Comparison of ENCODE assay signal across 8 cellular contexts in the genomic region with DNA sequence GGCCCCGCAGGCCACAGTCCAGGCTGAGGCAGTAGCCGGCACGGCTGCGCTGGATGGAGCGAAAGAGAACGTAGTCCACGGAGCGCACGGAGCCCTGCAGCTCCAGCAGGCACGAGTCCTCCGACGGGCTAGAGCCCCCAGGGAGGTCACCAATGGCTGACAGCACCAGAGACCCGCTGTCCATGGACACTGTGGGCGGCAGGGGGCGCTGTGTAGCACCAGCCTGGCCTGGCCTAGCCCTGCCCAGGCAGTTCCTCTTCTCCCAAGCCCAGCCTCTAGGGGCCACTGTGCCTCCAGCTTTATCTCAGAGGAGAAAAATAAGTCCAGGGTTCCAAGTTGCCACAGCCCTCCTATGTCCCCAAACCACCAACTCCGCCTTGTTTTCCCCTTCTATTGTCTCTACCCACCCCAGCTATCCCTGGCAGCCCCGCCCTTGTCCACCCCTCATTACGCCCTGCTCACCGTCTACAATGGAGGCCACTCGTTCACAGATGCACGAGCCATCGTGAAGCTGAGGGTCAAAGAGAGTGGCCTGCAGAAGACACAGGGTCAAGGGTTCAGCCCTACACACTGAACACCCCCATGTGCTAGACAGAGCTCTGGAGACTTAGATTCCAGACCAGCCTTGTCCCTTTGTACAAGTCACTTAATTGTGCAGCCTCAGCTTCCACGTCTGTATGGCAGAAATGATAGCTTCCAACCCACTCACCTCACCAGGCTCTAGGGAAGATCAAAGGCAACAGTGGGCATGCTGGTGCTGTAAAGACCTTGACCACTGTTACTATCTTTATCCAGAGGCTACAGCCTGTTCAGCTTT. TPM values are rescaled to one million over a fixed set of nuclear protein-coding genes. Genes with fewer than 3 reads are reported as not detected.
DNase-seq lines count a peak whose midpoint lies in the region; ATAC-seq and TF ChIP-seq lines count a peak whose summit lies in the region.

No MANE protein-coding gene starts in this region.

- WGBS in lung, 2 donors = 18 to 21% methylated on average over 22 to 23 of the region's 23 CpGs

- intact Hi-C loops in CD4-positive, alpha-beta memory T cell (cut with micrococcal nuclease) = loop anchor here (1.0 to 2.0 kb wide), 4 partner anchors 22 to 478 kb away; a partner anchor contains a TSS
- intact Hi-C loops in activated CD4-positive, alpha-beta memory T cell treated with anti-CD3 and anti-CD28 coated beads for 36 hours (cut with micrococcal nuclease) = loop anchor here (1.0 to 2.0 kb wide), 4 partner anchors 22 to 342 kb away; a partner anchor contains a TSS

- peak overlapping the region; percentile 35 to 81 (median 55) for H3K4me3 Mint-ChIP-seq in CD4-positive, alpha-beta memory T cell
- H3K4me3 Mint-ChIP-seq in activated CD4-positive, alpha-beta memory T cell treated with anti-CD3 and anti-CD28 coated beads for 36 hours = peak overlapping the region; percentile 39

- no peaks in the 10 kb centered on the region for H3K9me3 Mint-ChIP-seq in CD4-positive, alpha-beta memory T cell
- no peaks in the 10 kb centered on the region for H3K9me3 Mint-ChIP-seq in activated CD4-positive, alpha-beta memory T cell treated with anti-CD3 and anti-CD28 coated beads for 36 hours

- peak; percentile 90 to 94 (median 91) for DNase-seq in CD4-positive, alpha-beta memory T cell
- DNase-seq in NCI-H82 treated with DMSO at 0.1 percent for 48 hours (lab: John Stamatoyannopoulos, UW; ENCODE audit: unreplicated experiment) (peak; percentile 91), lung (ENCODE audit: low spot score) (peak; percentile 93)
- peak; percentile 97 for DNase-seq in activated CD4-positive, alpha-beta memory T cell treated with anti-CD3 and anti-CD28 coated beads for 36 hours
- peak; percentile 90 to 97 (median 96) for DNase-seq in stimulated activated CD4-positive, alpha-beta T cell treated with anti-CD3 and anti-CD28 coated beads, TNF-alpha, amount 100 ng/mL, for 48 hours (ENCODE audit: low read depth in 3 of 3)

- ATAC-seq in GM19395 (IDR thresholded peaks at IDR 0.05; ENCODE audit: unreplicated experiment) = peak; percentile 83
- peak; percentile 71 for ATAC-seq in HG03571 (IDR thresholded peaks at IDR 0.05; ENCODE audit: unreplicated experiment)
- ATAC-seq in lung (ENCODE audit: insufficient read depth, low FRiP score) = peak; percentile 92

- H3K27me3 ChIP-seq in CD4-positive, alpha-beta memory T cell (ENCODE audit: insufficient read depth, low read length) = no peaks in the 10 kb centered on the region
- H3K27me3 ChIP-seq in duodenal mucosa (ENCODE audit: control insufficient read depth in 1 of 2, insufficient read depth in 2 of 2, low read length in 2 of 2) (no peaks in the 10 kb centered on the region), lung (ENCODE audit: control insufficient read depth, insufficient read depth) (no peaks in the 10 kb centered on the region)

- H3K27me3 Mint-ChIP-seq in CD4-positive, alpha-beta memory T cell = no peaks in the 10 kb centered on the region
- no peaks in the 10 kb centered on the region for H3K27me3 Mint-ChIP-seq in activated CD4-positive, alpha-beta memory T cell treated with anti-CD3 and anti-CD28 coated beads for 36 hours

- H3K4me1 Mint-ChIP-seq in CD4-positive, alpha-beta memory T cell = peaks cover 12 to 35% (median 20%) of the 10 kb centered on the region in 4 donors
- peaks cover 33% of the 10 kb centered on the region for H3K4me1 Mint-ChIP-seq in activated CD4-positive, alpha-beta memory T cell treated with anti-CD3 and anti-CD28 coated beads for 36 hours (ENCODE audit: low read depth)

- no peaks in the 10 kb centered on the region for H3K36me3 Mint-ChIP-seq in CD4-positive, alpha-beta memory T cell
- H3K36me3 Mint-ChIP-seq in activated CD4-positive, alpha-beta memory T cell treated with anti-CD3 and anti-CD28 coated beads for 36 hours = no peaks in the 10 kb centered on the region

- peak overlapping the region in 1 of 2 donors; percentile 46 for H3K4me3 ChIP-seq in CD4-positive, alpha-beta memory T cell (ENCODE audit: low read length in 2 of 2)
- H3K4me3 ChIP-seq in duodenal mucosa (ENCODE audit: low read depth in 1 of 2, low read length in 2 of 2) (peak overlapping the region; percentile 43 to 61), lung (no peak overlapping the region)

- POLR2A ChIA-PET in CD4-positive, alpha-beta memory T cell (lab: Charles Lee; ENCODE audit: partially characterized antibody) = interaction anchor here (0.5 to 5.7 kb wide), 15 partner anchors 9 to 343 kb away, joined by 3 to 59 read pairs (median 5); a partner anchor contains a TSS
- POLR2A ChIA-PET in activated CD4-positive, alpha-beta memory T cell treated with anti-CD3 and anti-CD28 coated beads for 36 hours (lab: Charles Lee) = interaction anchor here (0.8 to 2.4 kb wide), 12 partner anchors 9 to 359 kb away, joined by 3 to 9 read pairs (median 4); a partner anchor contains a TSS

- peak overlapping the region in 4 of 7 donors; percentile 54 to 92 (median 70) for H3K27ac Mint-ChIP-seq in CD4-positive, alpha-beta memory T cell
- peak overlapping the region; percentile 31 for H3K27ac Mint-ChIP-seq in activated CD4-positive, alpha-beta memory T cell treated with anti-CD3 and anti-CD28 coated beads for 36 hours

- peak overlapping the region; percentile 20 for H3K27ac ChIP-seq in CD4-positive, alpha-beta memory T cell (ENCODE audit: low read depth, low read length)
- H3K27ac ChIP-seq in duodenal mucosa (ENCODE audit: low read depth, low read length) (no peak overlapping the region), lung (ENCODE audit: low read depth in 1 of 2, low read length in 1 of 2) (no peak overlapping the region)

- no peaks in the 10 kb centered on the region for H3K9me3 ChIP-seq in CD4-positive, alpha-beta memory T cell (ENCODE audit: control insufficient read depth in 1 of 2, low read length in 2 of 2)
- H3K9me3 ChIP-seq in duodenal mucosa (ENCODE audit: control insufficient read depth in 1 of 2, low read length in 2 of 2) (no peaks in the 10 kb centered on the region), lung (ENCODE audit: control insufficient read depth in 2 of 2, insufficient read depth in 1 of 2, low read length in 1 of 2) (no peaks in the 10 kb centered on the region)

- no peaks in the 10 kb centered on the region for H3K36me3 ChIP-seq in CD4-positive, alpha-beta memory T cell (ENCODE audit: insufficient read depth, low read length)
- peaks cover 0 to 7% of the 10 kb centered on the region in 2 donors for H3K36me3 ChIP-seq in duodenal mucosa (ENCODE audit: control insufficient read depth in 1 of 2, insufficient read depth in 2 of 2, low read length in 2 of 2)
- H3K36me3 ChIP-seq in lung (ENCODE audit: control insufficient read depth in 2 of 2, insufficient read depth in 2 of 2, low read length in 2 of 2) = peaks cover 0 to 11% of the 10 kb centered on the region in 2 donors

- peak overlapping the region; percentile 65 to 66 for H3K9ac ChIP-seq in duodenal mucosa (ENCODE audit: low read depth in 1 of 2, low read length in 2 of 2)

- peak; percentile 100 for TF ChIP-seq CTCF in lung (IDR thresholded peaks at IDR 0.05; ENCODE audit: control extremely low read depth, extremely low read depth)

- CTCF ChIA-PET in CD4-positive, alpha-beta memory T cell (lab: Charles Lee; ENCODE audit: partially characterized antibody) = interaction anchor here (0.6 to 6.0 kb wide), 61 partner anchors 9 to 1246 kb away, joined by 3 to 143 read pairs (median 4); a partner anchor contains a TSS
- CTCF ChIA-PET in activated CD4-positive, alpha-beta memory T cell treated with anti-CD3 and anti-CD28 coated beads for 36 hours (lab: Charles Lee) = interaction anchor here (0.7 to 9.7 kb wide), 54 partner anchors 9 to 578 kb away, joined by 3 to 188 read pairs (median 6); a partner anchor contains a TSS

- H3K4me1 ChIP-seq in CD4-positive, alpha-beta memory T cell (ENCODE audit: insufficient read depth, low read length) = peaks cover 21% of the 10 kb centered on the region
- H3K4me1 ChIP-seq in duodenal mucosa (ENCODE audit: control insufficient read depth in 1 of 2, insufficient read depth in 2 of 2, low read length in 2 of 2) (peaks cover 19 to 22% of the 10 kb centered on the region in 2 donors), lung (ENCODE audit: control insufficient read depth in 2 of 2, insufficient read depth in 2 of 2, low read length in 2 of 2) (peaks cover 4 to 10% of the 10 kb centered on the region in 2 donors)

RNA-seq across cellular contexts. Expression of a gene that starts 4.4 kb away (rescaled TPM):
- total RNA-seq in CD4-positive, alpha-beta memory T cell = 10 to 100 TPM; 10.5 to 12.2 TPM
- 1 to 10 TPM in 1 of 2 donors, under 1 TPM in 1; 0.50 to 1.8 TPM for polyA plus RNA-seq in CD4-positive, alpha-beta memory T cell
- 10 to 100 TPM; 32.9 to 34.1 TPM for total RNA-seq in activated CD4-positive, alpha-beta memory T cell treated with anti-CD3 and anti-CD28 coated beads for 36 hours
- total RNA-seq in lung = 10 to 100 TPM in 1 of 2 donors, 1 to 10 TPM in 1; 9.0 to 28.7 TPM
- polyA plus RNA-seq in lung = 10 to 100 TPM in 1 of 2 donors, 1 to 10 TPM in 1; 8.4 to 16.8 TPM

RNA-seq across cellular contexts. Expression of a gene that starts 11.3 kb away (rescaled TPM):
- total RNA-seq in CD4-positive, alpha-beta memory T cell = 100 to 1,000 TPM in 1 of 2 experiments, 10 to 100 TPM in 1; 94.4 to 101 TPM
- polyA plus RNA-seq in CD4-positive, alpha-beta memory T cell = 100 to 1,000 TPM; 132 to 160 TPM
- 10 to 100 TPM; 89.6 to 91.7 TPM for total RNA-seq in activated CD4-positive, alpha-beta memory T cell treated with anti-CD3 and anti-CD28 coated beads for 36 hours
- 10 to 100 TPM; 29.9 to 84.6 TPM for total RNA-seq in lung
- polyA plus RNA-seq in lung = 10 to 100 TPM; 55.0 to 90.3 TPM

RNA-seq across cellular contexts. Expression of a gene that starts 22.5 kb away (rescaled TPM):
- total RNA-seq in CD4-positive, alpha-beta memory T cell = 100 to 1,000 TPM; 123 to 126 TPM
- polyA plus RNA-seq in CD4-positive, alpha-beta memory T cell = 10 to 100 TPM; 11.4 to 21.5 TPM
- 10 to 100 TPM; 62.0 to 68.1 TPM for total RNA-seq in activated CD4-positive, alpha-beta memory T cell treated with anti-CD3 and anti-CD28 coated beads for 36 hours
- total RNA-seq in lung = 10 to 100 TPM; 55.5 to 56.5 TPM
- polyA plus RNA-seq in lung = 10 to 100 TPM; 41.1 to 53.0 TPM

RNA-seq across cellular contexts. Expression of a gene that starts 26.4 kb away (rescaled TPM):
- total RNA-seq in CD4-positive, alpha-beta memory T cell = 1 to 10 TPM; 4.9 to 5.3 TPM
- polyA plus RNA-seq in CD4-positive, alpha-beta memory T cell = under 1 TPM; 0.10 to 0.41 TPM
- 1 to 10 TPM; 1.9 to 2.4 TPM for total RNA-seq in activated CD4-positive, alpha-beta memory T cell treated with anti-CD3 and anti-CD28 coated beads for 36 hours
- total RNA-seq in lung = 1 to 10 TPM; 2.2 to 4.7 TPM
- 1 to 10 TPM; 1.0 to 2.3 TPM for polyA plus RNA-seq in lung

RNA-seq across cellular contexts. Expression of a gene that starts 42.3 kb away (rescaled TPM):
- total RNA-seq in CD4-positive, alpha-beta memory T cell = 10 to 100 TPM; 17.7 to 18.2 TPM
- polyA plus RNA-seq in CD4-positive, alpha-beta memory T cell = 10 to 100 TPM; 42.5 to 65.5 TPM
- total RNA-seq in activated CD4-positive, alpha-beta memory T cell treated with anti-CD3 and anti-CD28 coated beads for 36 hours = 10 to 100 TPM; 45.2 to 47.9 TPM
- total RNA-seq in lung = 10 to 100 TPM; 25.6 to 46.7 TPM
- polyA plus RNA-seq in lung = 10 to 100 TPM; 69.9 to 72.1 TPM
